Comparison of ENCODE assay signal across 1 cellular context in the genomic region with DNA sequence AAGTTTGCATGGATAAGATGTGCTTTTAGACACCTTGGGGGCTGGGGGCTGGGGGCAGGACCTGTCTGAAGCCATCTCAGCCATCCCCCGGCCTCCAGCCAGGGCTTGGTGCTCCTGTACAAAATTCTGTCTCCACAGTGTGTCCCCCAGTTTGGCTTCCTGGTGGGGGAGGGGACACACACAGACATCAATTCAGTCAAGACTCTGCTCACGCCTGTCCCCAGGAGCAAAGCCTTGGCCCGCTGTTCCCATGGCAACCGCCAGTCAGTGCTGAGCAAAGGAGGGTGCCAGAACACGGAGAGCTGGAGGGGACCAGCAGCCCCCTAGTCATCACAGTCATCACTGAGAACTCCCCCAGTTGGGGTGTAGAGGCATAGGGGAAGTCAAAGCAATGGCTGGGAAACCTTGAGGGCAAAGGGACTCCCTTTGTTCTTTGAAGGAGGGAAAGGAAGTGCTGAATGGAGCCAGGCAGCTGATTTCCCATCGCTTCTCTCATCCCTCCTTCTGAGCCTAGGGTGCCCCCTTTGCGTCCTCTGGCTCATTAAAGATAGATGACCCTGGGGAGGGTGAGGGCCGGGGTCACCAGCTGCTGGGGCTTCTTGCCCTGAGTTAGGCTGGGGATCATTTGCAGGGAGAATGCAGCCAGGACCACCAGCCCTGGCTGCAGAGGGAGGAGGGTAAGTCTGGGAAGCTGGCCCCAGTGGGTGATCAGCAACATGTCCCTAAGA.
TF ChIP-seq lines count a peak whose summit lies in the region.

No MANE protein-coding gene starts in this region.

TF ChIP-seq in GM23338, 12 proteins besides CTCF, POLR2A, EP300 and RAD21 (continued from another document):
- TF ChIP-seq, protein P1, sequence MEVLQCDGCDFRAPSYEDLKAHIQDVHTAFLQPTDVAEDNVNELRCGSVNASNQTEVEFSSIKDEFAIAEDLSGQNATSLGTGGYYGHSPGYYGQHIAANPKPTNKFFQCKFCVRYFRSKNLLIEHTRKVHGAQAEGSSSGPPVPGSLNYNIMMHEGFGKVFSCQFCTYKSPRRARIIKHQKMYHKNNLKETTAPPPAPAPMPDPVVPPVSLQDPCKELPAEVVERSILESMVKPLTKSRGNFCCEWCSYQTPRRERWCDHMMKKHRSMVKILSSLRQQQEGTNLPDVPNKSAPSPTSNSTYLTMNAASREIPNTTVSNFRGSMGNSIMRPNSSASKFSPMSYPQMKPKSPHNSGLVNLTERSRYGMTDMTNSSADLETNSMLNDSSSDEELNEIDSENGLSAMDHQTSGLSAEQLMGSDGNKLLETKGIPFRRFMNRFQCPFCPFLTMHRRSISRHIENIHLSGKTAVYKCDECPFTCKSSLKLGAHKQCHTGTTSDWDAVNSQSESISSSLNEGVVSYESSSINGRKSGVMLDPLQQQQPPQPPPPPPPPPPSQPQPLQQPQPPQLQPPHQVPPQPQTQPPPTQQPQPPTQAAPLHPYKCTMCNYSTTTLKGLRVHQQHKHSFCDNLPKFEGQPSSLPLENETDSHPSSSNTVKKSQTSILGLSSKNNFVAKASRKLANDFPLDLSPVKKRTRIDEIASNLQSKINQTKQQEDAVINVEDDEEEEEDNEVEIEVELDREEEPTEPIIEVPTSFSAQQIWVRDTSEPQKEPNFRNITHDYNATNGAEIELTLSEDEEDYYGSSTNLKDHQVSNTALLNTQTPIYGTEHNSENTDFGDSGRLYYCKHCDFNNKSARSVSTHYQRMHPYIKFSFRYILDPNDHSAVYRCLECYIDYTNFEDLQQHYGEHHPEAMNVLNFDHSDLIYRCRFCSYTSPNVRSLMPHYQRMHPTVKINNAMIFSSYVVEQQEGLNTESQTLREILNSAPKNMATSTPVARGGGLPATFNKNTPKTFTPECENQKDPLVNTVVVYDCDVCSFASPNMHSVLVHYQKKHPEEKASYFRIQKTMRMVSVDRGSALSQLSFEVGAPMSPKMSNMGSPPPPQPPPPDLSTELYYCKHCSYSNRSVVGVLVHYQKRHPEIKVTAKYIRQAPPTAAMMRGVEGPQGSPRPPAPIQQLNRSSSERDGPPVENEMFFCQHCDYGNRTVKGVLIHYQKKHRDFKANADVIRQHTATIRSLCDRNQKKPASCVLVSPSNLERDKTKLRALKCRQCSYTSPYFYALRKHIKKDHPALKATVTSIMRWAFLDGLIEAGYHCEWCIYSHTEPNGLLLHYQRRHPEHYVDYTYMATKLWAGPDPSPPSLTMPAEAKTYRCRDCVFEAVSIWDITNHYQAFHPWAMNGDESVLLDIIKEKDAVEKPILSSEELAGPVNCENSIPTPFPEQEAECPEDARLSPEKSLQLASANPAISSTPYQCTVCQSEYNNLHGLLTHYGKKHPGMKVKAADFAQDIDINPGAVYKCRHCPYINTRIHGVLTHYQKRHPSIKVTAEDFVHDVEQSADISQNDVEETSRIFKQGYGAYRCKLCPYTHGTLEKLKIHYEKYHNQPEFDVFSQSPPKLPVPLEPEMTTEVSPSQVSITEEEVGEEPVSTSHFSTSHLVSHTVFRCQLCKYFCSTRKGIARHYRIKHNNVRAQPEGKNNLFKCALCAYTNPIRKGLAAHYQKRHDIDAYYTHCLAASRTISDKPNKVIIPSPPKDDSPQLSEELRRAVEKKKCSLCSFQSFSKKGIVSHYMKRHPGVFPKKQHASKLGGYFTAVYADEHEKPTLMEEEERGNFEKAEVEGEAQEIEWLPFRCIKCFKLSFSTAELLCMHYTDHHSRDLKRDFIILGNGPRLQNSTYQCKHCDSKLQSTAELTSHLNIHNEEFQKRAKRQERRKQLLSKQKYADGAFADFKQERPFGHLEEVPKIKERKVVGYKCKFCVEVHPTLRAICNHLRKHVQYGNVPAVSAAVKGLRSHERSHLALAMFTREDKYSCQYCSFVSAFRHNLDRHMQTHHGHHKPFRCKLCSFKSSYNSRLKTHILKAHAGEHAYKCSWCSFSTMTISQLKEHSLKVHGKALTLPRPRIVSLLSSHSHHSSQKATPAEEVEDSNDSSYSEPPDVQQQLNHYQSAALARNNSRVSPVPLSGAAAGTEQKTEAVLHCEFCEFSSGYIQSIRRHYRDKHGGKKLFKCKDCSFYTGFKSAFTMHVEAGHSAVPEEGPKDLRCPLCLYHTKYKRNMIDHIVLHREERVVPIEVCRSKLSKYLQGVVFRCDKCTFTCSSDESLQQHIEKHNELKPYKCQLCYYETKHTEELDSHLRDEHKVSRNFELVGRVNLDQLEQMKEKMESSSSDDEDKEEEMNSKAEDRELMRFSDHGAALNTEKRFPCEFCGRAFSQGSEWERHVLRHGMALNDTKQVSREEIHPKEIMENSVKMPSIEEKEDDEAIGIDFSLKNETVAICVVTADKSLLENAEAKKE (CRISPR knock-in tag; IDR thresholded peaks at IDR 0.05) = no peak
- no peak for TF ChIP-seq STAT1 (IDR thresholded peaks at IDR 0.05; ENCODE audit: unreplicated experiment)
- TF ChIP-seq CREB1 (CRISPR knock-in tag; IDR thresholded peaks at IDR 0.05; ENCODE audit: low read depth) = no peak
- TF ChIP-seq, protein P2, sequence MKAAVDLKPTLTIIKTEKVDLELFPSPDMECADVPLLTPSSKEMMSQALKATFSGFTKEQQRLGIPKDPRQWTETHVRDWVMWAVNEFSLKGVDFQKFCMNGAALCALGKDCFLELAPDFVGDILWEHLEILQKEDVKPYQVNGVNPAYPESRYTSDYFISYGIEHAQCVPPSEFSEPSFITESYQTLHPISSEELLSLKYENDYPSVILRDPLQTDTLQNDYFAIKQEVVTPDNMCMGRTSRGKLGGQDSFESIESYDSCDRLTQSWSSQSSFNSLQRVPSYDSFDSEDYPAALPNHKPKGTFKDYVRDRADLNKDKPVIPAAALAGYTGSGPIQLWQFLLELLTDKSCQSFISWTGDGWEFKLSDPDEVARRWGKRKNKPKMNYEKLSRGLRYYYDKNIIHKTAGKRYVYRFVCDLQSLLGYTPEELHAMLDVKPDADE (IDR thresholded peaks at IDR 0.05) = no peak
- no peak for TF ChIP-seq JUNB (IDR thresholded peaks at IDR 0.05; ENCODE audit: unreplicated experiment)
- no peak for TF ChIP-seq POLR2AphosphoS5 (IDR thresholded peaks at IDR 0.05; ENCODE audit: low read depth)
- TF ChIP-seq ZNF114 (CRISPR knock-in tag; IDR thresholded peaks at IDR 0.05) = no peak
- no peak for TF ChIP-seq NANOG (IDR thresholded peaks at IDR 0.05; ENCODE audit: borderline replicate concordance)
- TF ChIP-seq EZH2phosphoT487 (IDR thresholded peaks at IDR 0.05; ENCODE audit: unreplicated experiment) = no peak
